ENCODE assay signal across 1 cellular context in genomic region chr11:120125005-120125404, GRCh38.
TF ChIP-seq lines count a peak whose summit lies in the region.

No MANE protein-coding gene starts in this region.

TF ChIP-seq in K562, 482 proteins besides CTCF, POLR2A, EP300 and RAD21 (continued from another document):
- TF ChIP-seq AFF4 (CRISPR knock-in tag; IDR thresholded peaks at IDR 0.05): no peak
- no peak for TF ChIP-seq MCM2 (IDR thresholded peaks at IDR 0.05; ENCODE audit: low read depth)
- no peak for TF ChIP-seq CREBBP (IDR thresholded peaks at IDR 0.05; ENCODE audit: low read depth, low read length)
- TF ChIP-seq FOXK1 (CRISPR knock-in tag; IDR thresholded peaks at IDR 0.05; ENCODE audit: borderline replicate concordance): no peak
- no peak for TF ChIP-seq ZNF133 (CRISPR knock-in tag; IDR thresholded peaks at IDR 0.05)
- TF ChIP-seq NR2F6 (CRISPR knock-in tag; IDR thresholded peaks at IDR 0.05): no peak
- TF ChIP-seq GABPA (tag; conservative IDR thresholded peaks at IDR 0.05; ENCODE audit: low read depth): no peak
- no peak for TF ChIP-seq SIRT6 (IDR thresholded peaks at IDR 0.05; ENCODE audit: low read depth, low read length)
- TF ChIP-seq ZFP36 (IDR thresholded peaks at IDR 0.05; ENCODE audit: low read depth, low read length, partially characterized antibody): no peak
